In the genomic region with DNA sequence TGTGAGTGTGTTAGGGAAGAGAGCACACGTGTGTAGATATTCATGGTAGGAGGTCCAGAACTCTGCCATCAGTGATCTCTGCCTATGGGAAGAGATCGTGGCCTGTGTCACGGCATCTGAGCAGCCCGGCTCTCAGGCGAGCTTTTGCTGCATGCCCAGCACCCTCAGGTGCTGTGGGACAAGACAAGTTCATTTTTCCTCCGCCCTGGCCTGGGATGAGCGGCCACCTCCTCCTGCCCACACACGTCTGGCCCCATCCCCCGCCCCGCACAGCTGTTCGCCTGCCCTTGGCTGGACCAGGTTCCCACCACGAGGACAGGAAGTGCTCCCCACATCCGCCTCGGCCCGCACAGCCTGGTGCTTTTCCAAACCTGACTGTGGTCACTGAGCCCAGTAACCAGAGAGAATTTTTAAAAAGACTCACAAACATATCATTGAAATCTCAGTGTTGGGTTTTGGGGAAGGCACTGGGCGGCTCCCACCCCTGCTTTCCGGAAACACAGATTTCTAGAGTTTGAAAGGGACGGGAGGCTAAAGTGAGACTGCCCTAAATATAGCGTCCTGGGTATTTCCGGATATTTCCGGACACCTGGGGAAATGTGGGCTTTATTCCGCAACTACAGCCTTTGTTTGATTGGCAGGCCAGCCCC, we compare ENCODE assay signal across 8 cellular contexts. TPM values are rescaled to one million over a fixed set of nuclear protein-coding genes. Genes with fewer than 3 reads are reported as not detected.
DNase-seq lines count a peak whose midpoint lies in the region; ATAC-seq, FAIRE-seq and TF ChIP-seq lines count a peak whose summit lies in the region.

No MANE protein-coding gene starts in this region.

- TF ChIP-seq CTCF in GM10266 (IDR thresholded peaks at IDR 0.05; ENCODE audit: control insufficient read depth, insufficient read depth, low read depth, missing control alignments), result no peak
- no peak for TF ChIP-seq CTCF in breast epithelium (IDR thresholded peaks at IDR 0.05)

- peak; percentile 61 for DNase-seq in GM10266 (ENCODE audit: extremely low spot score)
- DNase-seq in RCC 7860 (ENCODE audit: low spot score), result peak; percentile 31
- DNase-seq in left ventricle myocardium superior, result peak; percentile 65
- no peak for DNase-seq in GF-D8 (lab: John Stamatoyannopoulos, UW)
- no peak for DNase-seq in effector CD8-positive, alpha-beta T cell (lab: John Stamatoyannopoulos, UW)
- DNase-seq in NK-92 (lab: John Stamatoyannopoulos, UW; ENCODE audit: unreplicated experiment), result no peak
- no peak for DNase-seq in breast epithelium (ENCODE audit: low spot score in 2 of 2)

- H3K27me3 ChIP-seq in breast epithelium, result no peaks in the 10 kb centered on the region

- H3K4me3 ChIP-seq in breast epithelium, result peak overlapping the region in 1 of 3 donors; percentile 49

- ATAC-seq in GM21526 (IDR thresholded peaks at IDR 0.05; ENCODE audit: low FRiP score, unreplicated experiment) (peak; percentile 47), left ventricle myocardium superior (peak; percentile 74)

- no peak for TF ChIP-seq POLR2A in breast epithelium (IDR thresholded peaks at IDR 0.05)

- peak overlapping the region in 1 of 2 donors; percentile 3 for H3K27ac ChIP-seq in breast epithelium

- no peak for FAIRE-seq in RCC 7860 (lab: Jason Lieb, UNC)

- no peaks in the 10 kb centered on the region for H3K9me3 ChIP-seq in breast epithelium

- intact Hi-C loops in left ventricle myocardium superior (cut with micrococcal nuclease), result no loop called here
- intact Hi-C loops in breast epithelium (cut with DNase I; ENCODE audit: low total_unique reads), result no loop called here

- H3K36me3 ChIP-seq in breast epithelium, result no peaks in the 10 kb centered on the region

- H3K4me1 ChIP-seq in breast epithelium, result no peaks in the 10 kb centered on the region

RNA-seq across cellular contexts. Expression of a gene that starts 18.0 kb away (rescaled TPM):
- total RNA-seq in left ventricle myocardium superior (not detected), breast epithelium (under 1 TPM in 1 of 3 donors, not detected in 2; 0.33 TPM)

Comparison
In these comparisons a context has a peak if more than half of its experiments do, and no peak if none do; other contexts are left out.
1. DNase-seq: peak in GM10266 (single experiment), RCC 7860 (single experiment) and left ventricle myocardium superior (single experiment); none in GF-D8 (single experiment), effector CD8-positive, alpha-beta T cell (single experiment), NK-92 (single experiment) and breast epithelium (0 of 2).